ENCODE assay signal across 1 cellular context in the genomic region with DNA sequence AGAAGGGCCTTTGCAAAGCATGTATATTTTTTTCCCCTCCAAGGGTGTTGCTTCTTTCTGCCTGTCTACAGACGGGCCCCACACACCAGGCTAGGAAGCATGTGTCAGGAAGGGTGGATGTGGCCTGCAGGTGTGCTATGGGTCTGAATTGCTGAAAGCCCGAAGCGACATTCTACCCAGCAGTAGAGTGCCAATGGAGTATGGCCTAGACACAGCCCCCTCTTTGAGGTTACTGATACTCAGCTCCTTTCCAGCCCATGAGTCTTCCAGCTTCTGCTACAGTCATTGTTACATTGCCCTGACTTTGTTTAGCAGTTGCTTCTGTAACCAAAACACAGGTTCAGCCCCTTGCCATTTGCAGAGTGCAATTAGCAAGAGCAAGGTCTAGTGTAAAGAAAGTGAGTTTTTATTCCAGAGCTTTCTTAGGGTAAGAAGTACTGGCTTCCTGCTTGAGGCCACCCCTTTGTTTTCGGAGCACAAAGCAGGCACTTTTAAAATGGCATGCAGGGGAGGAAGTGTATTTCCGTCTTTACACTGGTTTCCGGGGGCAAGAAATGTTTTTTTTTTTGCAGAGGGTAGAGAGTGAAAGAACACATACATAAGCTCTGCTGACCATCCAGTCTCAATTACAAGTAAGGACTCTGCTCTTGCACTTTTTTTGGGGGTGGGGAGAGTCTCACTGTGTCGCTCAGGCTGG.
TF ChIP-seq lines count a peak whose summit lies in the region.

No MANE protein-coding gene starts in this region.

TF ChIP-seq in SK-N-SH, 30 proteins besides CTCF, POLR2A, EP300 and RAD21 (continued from another document):
- no peak for TF ChIP-seq YY1 (IDR thresholded peaks at IDR 0.05; ENCODE audit: low read depth)
- TF ChIP-seq, protein P1, sequence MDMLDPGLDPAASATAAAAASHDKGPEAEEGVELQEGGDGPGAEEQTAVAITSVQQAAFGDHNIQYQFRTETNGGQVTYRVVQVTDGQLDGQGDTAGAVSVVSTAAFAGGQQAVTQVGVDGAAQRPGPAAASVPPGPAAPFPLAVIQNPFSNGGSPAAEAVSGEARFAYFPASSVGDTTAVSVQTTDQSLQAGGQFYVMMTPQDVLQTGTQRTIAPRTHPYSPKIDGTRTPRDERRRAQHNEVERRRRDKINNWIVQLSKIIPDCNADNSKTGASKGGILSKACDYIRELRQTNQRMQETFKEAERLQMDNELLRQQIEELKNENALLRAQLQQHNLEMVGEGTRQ (IDR thresholded peaks at IDR 0.05; ENCODE audit: borderline replicate concordance, low read depth, low read length): no peak
- no peak for TF ChIP-seq FOXJ3 (CRISPR knock-in tag; IDR thresholded peaks at IDR 0.05)
